ENCODE assay signal across 27 cellular contexts in genomic region chr7:150435047-150435389, GRCh38. TPM values are rescaled to one million over a fixed set of nuclear protein-coding genes. Genes with fewer than 3 reads are reported as not detected.
A peak's percentile ranks its signal among the peaks of the same experiment; 100 is the strongest.
DNase-seq lines count a peak whose midpoint lies in the region; ATAC-seq and TF ChIP-seq lines count a peak whose summit lies in the region.
"Had no signal": no experiment of that assay in that cellular context is flagged by ENCODE, and none has a peak within 500 bp of the region (broad histone marks: within the 10 kb centered on the region; RNA-seq: fewer than 3 reads in every experiment).

No MANE protein-coding gene starts in this region.

- H3K4me2 ChIP-seq in KMS-11, result peak overlapping the region; percentile 69; the same call in 1 of the 2 replicates
- H3K4me2 ChIP-seq: neural progenitor cell had no signal

- intact Hi-C loops in activated B cell treated with CpG ODN at 0.5 μM for 24 hours (cut with micrococcal nuclease), result loop anchor here (1.0 to 10.0 kb wide), 9 partner anchors 13 to 810 kb away; partner anchors contain the start of genes ACTR3C, ATP6V0E2, LRRC61 and REPIN1

- no peaks in the 10 kb centered on the region for H4K20me1 ChIP-seq in KMS-11 (ENCODE audit: insufficient read depth)

- no peaks in the 10 kb centered on the region for H3K36me3 ChIP-seq in KMS-11 (ENCODE audit: insufficient read depth)
- H3K36me3 ChIP-seq: BE2C, colonic mucosa, esophagus muscularis mucosa, neural progenitor cell, right lobe of liver had no signal

- H3K79me2 ChIP-seq in KMS-11 (ENCODE audit: insufficient read depth, low read depth), result no peaks in the 10 kb centered on the region

- TF ChIP-seq CTCF in KMS-11 (conservative IDR thresholded peaks at IDR 0.05; ENCODE audit: low read depth, low read length) (no peak), activated B cell treated with CpG ODN at 0.5 μM for 24 hours (IDR thresholded peaks at IDR 0.05) (no peak), GM10266 (IDR thresholded peaks at IDR 0.05; ENCODE audit: control insufficient read depth, insufficient read depth, low read depth, missing control alignments) (no peak)

- no peaks in the 10 kb centered on the region for H3K36me3 Mint-ChIP-seq in stimulated activated naive CD8-positive, alpha-beta T cell treated with anti-CD3 and anti-CD28 coated beads, Interleukin-15, Interleukin-2, amounts not matched to agents 100 ng/mL and 50 ng/mL, for 24 hours (ENCODE audit: low read depth)
- H3K36me3 Mint-ChIP-seq in activated B cell treated with CpG ODN at 0.5 μM for 24 hours (ENCODE audit: low read depth), result peaks cover 2% of the 10 kb centered on the region
- H3K36me3 Mint-ChIP-seq: activated naive CD4-positive, alpha-beta T cell treated with anti-CD3 and anti-CD28 coated beads, Interleukin-2, amount 50 U/mL, for 72 hours; neural progenitor cell had no signal

- H3K9me3 Mint-ChIP-seq in stimulated activated naive CD8-positive, alpha-beta T cell treated with anti-CD3 and anti-CD28 coated beads, Interleukin-15, Interleukin-2, amounts not matched to agents 100 ng/mL and 50 ng/mL, for 24 hours, result no peaks in the 10 kb centered on the region
- no peaks in the 10 kb centered on the region for H3K9me3 Mint-ChIP-seq in activated B cell treated with CpG ODN at 0.5 μM for 24 hours
- H3K9me3 Mint-ChIP-seq: activated naive CD4-positive, alpha-beta T cell treated with anti-CD3 and anti-CD28 coated beads, Interleukin-2, amount 50 U/mL, for 72 hours; activated T-helper 17 cell treated with anti-CD3 and anti-CD28 coated beads, Interleukin-2, amount 50 U/mL, for 72 hours; endodermal cell; neural progenitor cell had no signal

- peak overlapping the region; percentile 44; the same call in 1 of the 2 replicates for H2AFZ ChIP-seq in KMS-11 (ENCODE audit: low read depth)
- H2AFZ ChIP-seq: neural progenitor cell had no signal

- POLR2A ChIA-PET in activated B cell treated with CpG ODN at 0.5 μM for 24 hours (lab: Charles Lee), result no interaction called here

- no peaks in the 10 kb centered on the region for H3K27me3 Mint-ChIP-seq in stimulated activated naive CD8-positive, alpha-beta T cell treated with anti-CD3 and anti-CD28 coated beads, Interleukin-15, Interleukin-2, amounts not matched to agents 100 ng/mL and 50 ng/mL, for 24 hours
- H3K27me3 Mint-ChIP-seq in activated B cell treated with CpG ODN at 0.5 μM for 24 hours, result peaks cover 4% of the 10 kb centered on the region
- H3K27me3 Mint-ChIP-seq: activated CD4-positive, alpha-beta T cell treated with anti-CD3 and anti-CD28 coated beads, Interleukin-2, amount 10 ng/mL, durations not matched to agents 7 days and 5 days; activated T-helper 17 cell treated with anti-CD3 and anti-CD28 coated beads, Interleukin-2, amount 50 U/mL, for 72 hours had no signal

- DNase-seq in stimulated activated naive CD8-positive, alpha-beta T cell treated with anti-CD3 and anti-CD28 coated beads, Interleukin-15, Interleukin-2, amounts not matched to agents 100 U/mL and 50 U/mL, for 24 hours, result no peak
- DNase-seq in activated B cell treated with CpG ODN at 0.5 μM for 24 hours, result no peak
- DNase-seq in GOT3 (lab: John Stamatoyannopoulos, UW), result no peak
- no peak for DNase-seq in GM10266 (ENCODE audit: extremely low spot score)
- DNase-seq: activated CD4-positive, alpha-beta T cell treated with anti-CD3 and anti-CD28 coated beads, Interleukin-2, amount 10 ng/mL, durations not matched to agents 7 days and 5 days; activated CD8-positive, alpha-beta memory T cell treated with anti-CD3 and anti-CD28 coated beads, Interleukin-2, amount 50 U/mL, for 4 hours; BE2C; COR-L47; foreskin melanocyte; H7; left cardiac atrium; mammary epithelial cell; NCI-H1417 treated with DMSO at 0.1 percent for 48 hours; NCI-H510A had no signal

- H3K4me1 Mint-ChIP-seq in stimulated activated naive CD8-positive, alpha-beta T cell treated with anti-CD3 and anti-CD28 coated beads, Interleukin-15, Interleukin-2, amounts not matched to agents 100 ng/mL and 50 ng/mL, for 24 hours (ENCODE audit: low read depth), result peaks cover 49% of the 10 kb centered on the region
- H3K4me1 Mint-ChIP-seq in activated B cell treated with CpG ODN at 0.5 μM for 24 hours, result peaks cover 58% of the 10 kb centered on the region
- H3K4me1 Mint-ChIP-seq: endodermal cell, neural progenitor cell had no signal

- CTCF ChIA-PET in activated B cell treated with CpG ODN at 0.5 μM for 24 hours (lab: Charles Lee), result interaction anchor here (2.4 kb wide), 1 partner anchor 14 kb away, joined by 7 read pairs; no protein-coding TSS in a partner anchor

- H3K4me1 ChIP-seq in KMS-11 (ENCODE audit: low read depth, poor library complexity, severe bottlenecking), result peaks cover 64% of the 10 kb centered on the region
- H3K4me1 ChIP-seq: BE2C, colonic mucosa, esophagus muscularis mucosa, neural progenitor cell, right lobe of liver had no signal

- H3K4me3 ChIP-seq in KMS-11 (IDR thresholded peaks at IDR 0.05; ENCODE audit: insufficient read depth, low read depth, low read length), result no peak overlapping the region
- H3K4me3 ChIP-seq: colonic mucosa, esophagus muscularis mucosa, neural progenitor cell, right lobe of liver had no signal

- peak overlapping the region; percentile 57 for H3K27ac ChIP-seq in KMS-11
- H3K27ac ChIP-seq: colonic mucosa, esophagus muscularis mucosa, neural progenitor cell, right lobe of liver, VCaP had no signal

- H3K4me3 Mint-ChIP-seq in stimulated activated naive CD8-positive, alpha-beta T cell treated with anti-CD3 and anti-CD28 coated beads, Interleukin-15, Interleukin-2, amounts not matched to agents 100 ng/mL and 50 ng/mL, for 24 hours, result no peak overlapping the region
- peak overlapping the region; percentile 73 for H3K4me3 Mint-ChIP-seq in activated B cell treated with CpG ODN at 0.5 μM for 24 hours
- H3K4me3 Mint-ChIP-seq: activated CD4-positive, alpha-beta T cell treated with anti-CD3 and anti-CD28 coated beads, Interleukin-2, amount 10 ng/mL, durations not matched to agents 7 days and 5 days; activated T-helper 17 cell treated with anti-CD3 and anti-CD28 coated beads, Interleukin-2, amount 50 U/mL, for 72 hours; endodermal cell; neural progenitor cell had no signal

- peak overlapping the region; percentile 18 for H3K27ac Mint-ChIP-seq in stimulated activated naive CD8-positive, alpha-beta T cell treated with anti-CD3 and anti-CD28 coated beads, Interleukin-15, Interleukin-2, amounts not matched to agents 100 ng/mL and 50 ng/mL, for 24 hours
- peak overlapping the region; percentile 96 for H3K27ac Mint-ChIP-seq in activated B cell treated with CpG ODN at 0.5 μM for 24 hours
- H3K27ac Mint-ChIP-seq: activated CD4-positive, alpha-beta T cell treated with anti-CD3 and anti-CD28 coated beads, Interleukin-2, amount 10 ng/mL, durations not matched to agents 7 days and 5 days; activated naive CD4-positive, alpha-beta T cell treated with anti-CD3 and anti-CD28 coated beads, Interleukin-2, amount 50 U/mL, for 72 hours; activated T-helper 17 cell treated with anti-CD3 and anti-CD28 coated beads, Interleukin-2, amount 50 U/mL, for 72 hours; endodermal cell; neural progenitor cell had no signal

- no peak for ATAC-seq in stimulated activated naive CD8-positive, alpha-beta T cell treated with anti-CD3 and anti-CD28 coated beads, Interleukin-15, Interleukin-2, amounts not matched to agents 100 U/mL and 50 U/mL, for 24 hours
- ATAC-seq in activated B cell treated with CpG ODN at 0.5 μM for 24 hours (ENCODE audit: low read depth) (no peak), HG03025 (IDR thresholded peaks at IDR 0.05; ENCODE audit: low FRiP score, unreplicated experiment) (no peak), SK-N-SH treated with all-trans-retinoic acid at 6 μM for 48 hours (no peak)
- ATAC-seq: activated naive CD4-positive, alpha-beta T cell treated with anti-CD3 and anti-CD28 coated beads, Interleukin-2, amount 50 U/mL, for 72 hours; activated T-helper 17 cell treated with anti-CD3 and anti-CD28 coated beads, Interleukin-2, amount 50 U/mL, for 72 hours had no signal

- H3K27me3 ChIP-seq in KMS-11 (ENCODE audit: insufficient read depth, low read depth), result no peaks in the 10 kb centered on the region
- H3K27me3 ChIP-seq: colonic mucosa, esophagus muscularis mucosa, right lobe of liver had no signal

- H3K9ac ChIP-seq in KMS-11, result peak overlapping the region; percentile 7; the same call in 1 of the 2 replicates
- H3K9ac ChIP-seq: neural progenitor cell had no signal

TF ChIP-seq in SK-N-SH treated with all-trans-retinoic acid at 6 μM for 48 hours, 23 proteins besides CTCF, POLR2A, EP300 and RAD21:
- TF ChIP-seq ZNF565 (CRISPR knock-in tag; conservative IDR thresholded peaks at IDR 0.05; ENCODE audit: low read depth) (no peak), GLIS3 (CRISPR knock-in tag; IDR thresholded peaks at IDR 0.05) (no peak), TOX (CRISPR knock-in tag; IDR thresholded peaks at IDR 0.05; ENCODE audit: borderline replicate concordance) (no peak), TCF4 (CRISPR knock-in tag; IDR thresholded peaks at IDR 0.05; ENCODE audit: borderline replicate concordance) (no peak), OSR1 (CRISPR knock-in tag; IDR thresholded peaks at IDR 0.05) (no peak), ARNTL (CRISPR knock-in tag; IDR thresholded peaks at IDR 0.05; ENCODE audit: borderline replicate concordance, low read depth) (no peak), ESRRG (CRISPR knock-in tag; IDR thresholded peaks at IDR 0.05) (no peak), RARB (CRISPR knock-in tag; IDR thresholded peaks at IDR 0.05) (no peak)
- TF ChIP-seq, protein P1, sequence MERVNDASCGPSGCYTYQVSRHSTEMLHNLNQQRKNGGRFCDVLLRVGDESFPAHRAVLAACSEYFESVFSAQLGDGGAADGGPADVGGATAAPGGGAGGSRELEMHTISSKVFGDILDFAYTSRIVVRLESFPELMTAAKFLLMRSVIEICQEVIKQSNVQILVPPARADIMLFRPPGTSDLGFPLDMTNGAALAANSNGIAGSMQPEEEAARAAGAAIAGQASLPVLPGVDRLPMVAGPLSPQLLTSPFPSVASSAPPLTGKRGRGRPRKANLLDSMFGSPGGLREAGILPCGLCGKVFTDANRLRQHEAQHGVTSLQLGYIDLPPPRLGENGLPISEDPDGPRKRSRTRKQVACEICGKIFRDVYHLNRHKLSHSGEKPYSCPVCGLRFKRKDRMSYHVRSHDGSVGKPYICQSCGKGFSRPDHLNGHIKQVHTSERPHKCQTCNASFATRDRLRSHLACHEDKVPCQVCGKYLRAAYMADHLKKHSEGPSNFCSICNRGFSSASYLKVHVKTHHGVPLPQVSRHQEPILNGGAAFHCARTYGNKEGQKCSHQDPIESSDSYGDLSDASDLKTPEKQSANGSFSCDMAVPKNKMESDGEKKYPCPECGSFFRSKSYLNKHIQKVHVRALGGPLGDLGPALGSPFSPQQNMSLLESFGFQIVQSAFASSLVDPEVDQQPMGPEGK (CRISPR knock-in tag; IDR thresholded peaks at IDR 0.05; ENCODE audit: borderline replicate concordance), result no peak

RNA-seq across cellular contexts. Expression of gene GIMAP8, which starts 15.4 kb away (rescaled TPM):
- total RNA-seq in activated B cell treated with CpG ODN at 0.5 μM for 24 hours, result 0.22 TPM in 1 of 2 replicates, not detected in the other
- total RNA-seq: endodermal cell, H7, SK-MEL-5 had no signal

RNA-seq across cellular contexts. Expression of gene ZNF775, which starts 55.9 kb away (rescaled TPM):
- 8.0 and 8.8 TPM in 2 replicates for total RNA-seq in activated B cell treated with CpG ODN at 0.5 μM for 24 hours
